In genomic region chr15:77419050-77419835, GRCh38 we compare ENCODE assay signal across 8 cellular contexts. TPM values are rescaled to one million over a fixed set of nuclear protein-coding genes. Genes with fewer than 3 reads are reported as not detected.
DNase-seq lines count a peak whose midpoint lies in the region; ATAC-seq and TF ChIP-seq lines count a peak whose summit lies in the region.

No MANE protein-coding gene starts in this region.

- H3K79me2 ChIP-seq in neural cell (replicated peaks; ENCODE audit: insufficient read depth, low read length): peaks cover 46% of the 10 kb centered on the region

- H3K36me3 ChIP-seq in ES-I3 (ENCODE audit: insufficient read depth, low read length) (no peaks in the 10 kb centered on the region), H7 (replicated peaks; ENCODE audit: control insufficient read depth, insufficient read depth, low read length) (no peaks in the 10 kb centered on the region), neural cell (ENCODE audit: insufficient read depth, low read length) (no peaks in the 10 kb centered on the region), subcutaneous abdominal adipose tissue (ENCODE audit: control insufficient read depth in 5 of 5, insufficient read depth in 5 of 5, low read length in 5 of 5) (no peaks in the 10 kb centered on the region)

- peak overlapping the region; percentile 3 for H2AFZ ChIP-seq in neural cell (ENCODE audit: low read depth, low read length)

- peak overlapping the region; percentile 31 for H3K4me2 ChIP-seq in neural cell (ENCODE audit: low read length)

- H3K4me1 Mint-ChIP-seq in activated T-helper 17 cell treated with anti-CD3 and anti-CD28 coated beads, Interleukin-2, amount 50 U/mL, for 72 hours: peaks cover 10% of the 10 kb centered on the region

- H3K36me3 Mint-ChIP-seq in activated T-helper 17 cell treated with anti-CD3 and anti-CD28 coated beads, Interleukin-2, amount 50 U/mL, for 72 hours (ENCODE audit: low read depth): no peaks in the 10 kb centered on the region

- H3K27me3 ChIP-seq in H7 (ENCODE audit: control insufficient read depth, insufficient read depth, low read length) (peaks cover 4% of the 10 kb centered on the region), neural cell (ENCODE audit: insufficient read depth, low read depth, low read length) (no peaks in the 10 kb centered on the region), subcutaneous abdominal adipose tissue (ENCODE audit: control insufficient read depth in 5 of 5, insufficient read depth in 4 of 5, low read length in 5 of 5) (no peaks in the 10 kb centered on the region)

- TF ChIP-seq EP300 in neural cell (conservative IDR thresholded peaks at IDR 0.05; ENCODE audit: poor library complexity, severe bottlenecking): no peak

- no peaks in the 10 kb centered on the region for H3K9me3 ChIP-seq in ES-I3 (ENCODE audit: control insufficient read depth, insufficient read depth, low read length)
- H3K9me3 ChIP-seq in neural cell (ENCODE audit: low read length): no peaks in the 10 kb centered on the region
- no peaks in the 10 kb centered on the region for H3K9me3 ChIP-seq in subcutaneous abdominal adipose tissue (ENCODE audit: control insufficient read depth in 5 of 5, low read length in 5 of 5)

- no peaks in the 10 kb centered on the region for H4K20me1 ChIP-seq in neural cell (ENCODE audit: insufficient read depth)

- H3K9me3 Mint-ChIP-seq in activated T-helper 17 cell treated with anti-CD3 and anti-CD28 coated beads, Interleukin-2, amount 50 U/mL, for 72 hours: no peaks in the 10 kb centered on the region

- TF ChIP-seq CTCF in fibroblast of pulmonary artery (IDR thresholded peaks at IDR 0.05; ENCODE audit: low read length, missing control alignments) (no peak), neural cell (IDR thresholded peaks at IDR 0.05; ENCODE audit: poor library complexity, severe bottlenecking) (peak; percentile 29)

- TF ChIP-seq RAD21 in neural cell (conservative IDR thresholded peaks at IDR 0.05): peak; percentile 13

- H3K9me2 ChIP-seq in neural cell (ENCODE audit: insufficient read depth, low read length): no peaks in the 10 kb centered on the region

- H3K4me3 ChIP-seq in H7 (ENCODE audit: insufficient read depth, low read depth, low read length): peak overlapping the region; percentile 74
- peak overlapping the region; percentile 90 for H3K4me3 ChIP-seq in fibroblast of pulmonary artery (replicated peaks; ENCODE audit: low read depth, low read length)
- peak overlapping the region; percentile 88 for H3K4me3 ChIP-seq in neural cell (ENCODE audit: low read length)
- H3K4me3 ChIP-seq in subcutaneous abdominal adipose tissue (ENCODE audit: low read depth in 1 of 5, low read length in 5 of 5): peak overlapping the region; percentile 96

- H3K4me1 ChIP-seq in ES-I3 (ENCODE audit: insufficient read depth, low read length) (peaks cover 22% of the 10 kb centered on the region; the same call in 1 of the 2 replicates), subcutaneous abdominal adipose tissue (ENCODE audit: control insufficient read depth in 5 of 5, insufficient read depth in 5 of 5, low read length in 5 of 5) (peaks cover 0 to 71% (median 61%) of the 10 kb centered on the region in 5 donors)

- peaks cover 5% of the 10 kb centered on the region for H3F3A ChIP-seq in neural cell (ENCODE audit: insufficient read depth, low read length, poor library complexity, severe bottlenecking)

- peak overlapping the region; percentile 75 for H3K9ac ChIP-seq in ES-I3 (ENCODE audit: low read depth, low read length)
- H3K9ac ChIP-seq in neural cell (ENCODE audit: low read length): peak overlapping the region; percentile 64
- H3K9ac ChIP-seq in subcutaneous abdominal adipose tissue (ENCODE audit: low read length in 5 of 5): peak overlapping the region; percentile 87 to 97 (median 97)

- H3K27ac Mint-ChIP-seq in activated T-helper 17 cell treated with anti-CD3 and anti-CD28 coated beads, Interleukin-2, amount 50 U/mL, for 72 hours: peak overlapping the region; percentile 39

- ATAC-seq in activated T-helper 17 cell treated with anti-CD3 and anti-CD28 coated beads, Interleukin-2, amount 50 U/mL, for 72 hours (replicated peaks): no peak
- ATAC-seq in GM18498 (IDR thresholded peaks at IDR 0.05; ENCODE audit: unreplicated experiment): no peak

- no peaks in the 10 kb centered on the region for H3K27me3 Mint-ChIP-seq in activated T-helper 17 cell treated with anti-CD3 and anti-CD28 coated beads, Interleukin-2, amount 50 U/mL, for 72 hours

- peak overlapping the region; percentile 99 for H3K4me3 Mint-ChIP-seq in activated T-helper 17 cell treated with anti-CD3 and anti-CD28 coated beads, Interleukin-2, amount 50 U/mL, for 72 hours

- peak; percentile 78 for DNase-seq in H7
- peak; percentile 2 for DNase-seq in NCI-H524 treated with DMSO at 0.1 percent for 48 hours (lab: John Stamatoyannopoulos, UW)
- peak; percentile 48 for DNase-seq in fibroblast of pulmonary artery (ENCODE audit: low read depth)

- H3K27ac ChIP-seq in neural cell (ENCODE audit: low read length) (no peak overlapping the region), subcutaneous abdominal adipose tissue (ENCODE audit: low read depth, low read length) (peak overlapping the region; percentile 95)

TF ChIP-seq in neural cell, 6 proteins besides CTCF, POLR2A, EP300 and RAD21:
- TF ChIP-seq SMC3 (conservative IDR thresholded peaks at IDR 0.05; ENCODE audit: poor library complexity): peak; percentile 33
- TF ChIP-seq EZH2 (IDR thresholded peaks at IDR 0.05; ENCODE audit: borderline replicate concordance, insufficient read depth, low read length, poor library complexity, severe bottlenecking): no peak

RNA-seq across cellular contexts. Expression of gene PEAK1, which starts 0.7 kb away (rescaled TPM):
- total RNA-seq in H7 (2014; rRNA removed; shearing (Covaris generic)): 8.9 and 20.0 TPM in 2 replicates
- total RNA-seq in activated T-helper 17 cell treated with anti-CD3 and anti-CD28 coated beads, Interleukin-2, amount 50 U/mL, for 72 hours: 10 to 100 TPM; 16.2 to 16.6 TPM
- polyA plus RNA-seq in neural cell: 5.2 and 5.8 TPM in 2 replicates
- polyA minus RNA-seq in neural cell: 44.3 and 60.0 TPM in 2 replicates

RNA-seq across cellular contexts. Expression of gene HMG20A, which starts 1.4 kb away (rescaled TPM):
- 41.0 and 61.6 TPM in 2 replicates for total RNA-seq in H7 (2014; rRNA removed; shearing (Covaris generic))
- 10 to 100 TPM; 30.4 to 31.2 TPM for total RNA-seq in activated T-helper 17 cell treated with anti-CD3 and anti-CD28 coated beads, Interleukin-2, amount 50 U/mL, for 72 hours
- 52.2 and 52.4 TPM in 2 replicates for polyA plus RNA-seq in neural cell
- 102 and 104 TPM in 2 replicates for polyA minus RNA-seq in neural cell

Comparison
In these comparisons a context has a peak if more than half of its experiments do, and no peak if none do; other contexts are left out.
1. DNase-seq: peak in every context shown above with its lines; median percentile 78 in H7; 48 in fibroblast of pulmonary artery; 2 in NCI-H524 treated with DMSO at 0.1 percent for 48 hours.